In the genomic region with DNA sequence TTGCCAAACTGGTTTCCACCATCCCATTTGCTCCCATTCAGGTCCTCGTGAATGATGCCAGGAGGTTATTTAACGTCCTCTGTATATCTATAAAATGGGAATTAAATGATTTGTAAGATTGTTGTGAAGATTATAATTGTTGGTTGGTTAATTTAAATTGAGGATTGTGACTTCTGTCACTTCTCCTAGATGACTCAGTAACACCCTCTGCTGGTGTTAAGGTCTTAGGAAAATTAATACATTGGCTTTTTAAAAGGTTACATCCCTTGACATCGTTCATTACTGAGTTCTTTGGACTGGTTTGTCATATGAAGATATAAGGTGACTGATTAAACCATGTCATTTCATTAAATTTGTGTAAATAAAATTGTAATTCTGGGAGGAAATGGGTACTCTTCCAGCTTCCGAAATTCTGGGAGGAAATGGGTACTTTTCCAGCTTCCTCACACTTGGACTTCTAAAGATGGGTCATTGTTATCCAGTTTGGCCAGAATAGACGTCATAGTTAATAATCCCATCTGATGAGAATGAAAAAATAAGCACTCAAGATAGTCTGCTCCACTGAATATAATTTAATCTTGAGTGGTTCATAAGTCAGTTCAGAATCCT, we compare ENCODE assay signal across 8 cellular contexts.
DNase-seq lines count a peak whose midpoint lies in the region; ATAC-seq, FAIRE-seq and TF ChIP-seq lines count a peak whose summit lies in the region.

No MANE protein-coding gene starts in this region.

- no peak overlapping the region for H3K4me3 ChIP-seq in GM12864 (ENCODE audit: low read depth, low read length)
- no peak overlapping the region for H3K4me3 ChIP-seq in parathyroid adenoma (ENCODE audit: low read depth, low read length)

- no peak for ATAC-seq in GM21576 (IDR thresholded peaks at IDR 0.05; ENCODE audit: unreplicated experiment)
- ATAC-seq in HG03139 (IDR thresholded peaks at IDR 0.05; ENCODE audit: unreplicated experiment) = no peak
- no peak for ATAC-seq in GM18517 (IDR thresholded peaks at IDR 0.05; ENCODE audit: unreplicated experiment)

- H3K4me1 ChIP-seq in parathyroid adenoma = no peaks in the 10 kb centered on the region

- no peaks in the 10 kb centered on the region for H3K36me3 ChIP-seq in parathyroid adenoma (ENCODE audit: control insufficient read depth, insufficient read depth, low read length)

- no peaks in the 10 kb centered on the region for H3K9me3 ChIP-seq in parathyroid adenoma (ENCODE audit: control insufficient read depth, low read length)

- DNase-seq in GM12864 (ENCODE audit: low read depth) (no peak), NCI-H1105 (lab: John Stamatoyannopoulos, UW) (peak; percentile 29)
- DNase-seq in stimulated activated CD4-positive, alpha-beta T cell treated with anti-CD3 and anti-CD28 coated beads, Interleukin-1b, Interleukin-23, amount 100 ng/mL, for 48 hours = no peak

- H2AFZ ChIP-seq in parathyroid adenoma = no peak overlapping the region

- H3K9ac ChIP-seq in parathyroid adenoma = no peak overlapping the region

- peak; percentile 33 for FAIRE-seq in colon (lab: Jason Lieb, UNC)

- no peaks in the 10 kb centered on the region for H3K79me2 ChIP-seq in parathyroid adenoma

- no peak overlapping the region for H3K27ac ChIP-seq in parathyroid adenoma

- no peak overlapping the region for H3K4me2 ChIP-seq in parathyroid adenoma (ENCODE audit: low read length)

- TF ChIP-seq CTCF in GM12864 (IDR thresholded peaks at IDR 0.05; ENCODE audit: low read depth, low read length, missing control alignments) (peak; percentile 34), parathyroid adenoma (IDR thresholded peaks at IDR 0.05) (peak; percentile 44)

- H3K27me3 ChIP-seq in parathyroid adenoma (ENCODE audit: control insufficient read depth, insufficient read depth, low read length) = no peaks in the 10 kb centered on the region
